ENCODE assay signal across 8 cellular contexts in the genomic region with DNA sequence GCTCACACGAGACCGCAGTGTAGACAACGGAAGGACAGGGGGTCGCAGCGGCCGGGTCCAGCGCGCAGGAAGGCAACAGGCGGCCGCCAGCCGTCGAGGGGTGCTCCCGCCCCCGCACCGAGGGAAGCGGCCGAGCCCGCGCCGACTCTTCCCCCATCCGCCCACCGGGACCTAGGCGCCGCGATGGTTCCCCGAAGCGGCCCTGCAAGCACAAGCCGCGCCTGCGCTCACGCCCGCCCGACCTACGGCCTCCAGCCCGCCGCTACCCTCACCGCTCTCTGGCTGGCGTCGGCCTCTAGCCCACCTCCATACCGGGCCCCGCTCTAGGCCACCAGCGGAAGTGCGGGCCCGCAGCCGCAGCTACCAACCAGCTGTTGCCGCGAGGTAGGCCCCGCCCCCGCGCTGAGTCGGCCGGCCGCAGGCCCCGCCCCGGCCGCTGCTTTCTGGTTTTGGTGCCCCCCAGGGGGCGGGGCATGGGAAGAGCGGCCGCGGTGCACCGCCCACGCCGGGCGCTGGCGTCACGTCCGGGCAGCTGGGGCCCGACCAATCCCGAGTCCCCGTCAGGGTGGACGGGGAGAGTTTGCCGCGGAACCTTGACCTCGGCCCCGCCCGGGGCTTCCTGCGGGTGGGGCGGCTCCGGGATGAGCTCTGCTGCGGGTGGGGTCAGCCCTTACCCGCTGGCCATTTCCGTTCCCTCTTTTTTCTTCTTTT. TPM values are rescaled to one million over a fixed set of nuclear protein-coding genes. Genes with fewer than 3 reads are reported as not detected.
DNase-seq lines count a peak whose midpoint lies in the region; ATAC-seq and TF ChIP-seq lines count a peak whose summit lies in the region.

SETX (minus strand) TSS at position 342 of the 711 bp plus-strand sequence. CDS start 5,558 bp downstream, outside the sequence.

- H2AFZ ChIP-seq in DND-41 (ENCODE audit: low read depth, low read length), result peak within 1 kb of the TSS; percentile 77

- H3K36me3 ChIP-seq in DND-41 (ENCODE audit: insufficient read depth, low read length), result peaks cover 25% of the 10 kb centered on the region
- peaks cover 26% of the 10 kb centered on the region for H3K36me3 ChIP-seq in KOPT-K1 (ENCODE audit: insufficient read depth, low read length)
- peaks cover 0 to 23% (median 0%) of the 10 kb centered on the region in 3 donors for H3K36me3 ChIP-seq in Peyer's patch
- H3K36me3 ChIP-seq in muscle layer of colon (ENCODE audit: insufficient read depth, low read length), result peaks cover 29% of the 10 kb centered on the region

- H3K4me2 ChIP-seq in DND-41 (ENCODE audit: insufficient read depth, low read length), result peak within 1 kb of the TSS; percentile 96

- TF ChIP-seq POLR2A in Peyer's patch (IDR thresholded peaks at IDR 0.05), result peak; percentile 95 to 98

- H3K27me3 ChIP-seq in DND-41 (ENCODE audit: insufficient read depth, low read length, poor library complexity), result no peaks in the 10 kb centered on the region
- no peaks in the 10 kb centered on the region for H3K27me3 ChIP-seq in Peyer's patch
- no peaks in the 10 kb centered on the region for H3K27me3 ChIP-seq in muscle layer of colon (ENCODE audit: control insufficient read depth in 1 of 2, insufficient read depth in 2 of 2, low read length in 2 of 2)

- H3K4me1 ChIP-seq in DND-41 (ENCODE audit: insufficient read depth, low read length), result peaks cover 51% of the 10 kb centered on the region
- peaks cover 0 to 40% (median 11%) of the 10 kb centered on the region in 4 donors for H3K4me1 ChIP-seq in Peyer's patch
- peaks cover 37% of the 10 kb centered on the region for H3K4me1 ChIP-seq in muscle layer of colon (ENCODE audit: insufficient read depth, low read length)

- peak within 1 kb of the TSS; percentile 95 for H3K27ac ChIP-seq in DND-41 (ENCODE audit: low read length)
- H3K27ac ChIP-seq in KOPT-K1 (ENCODE audit: low read depth, low read length, poor library complexity, severe bottlenecking), result peak within 1 kb of the TSS; percentile 96
- H3K27ac ChIP-seq in Peyer's patch, result peak within 1 kb of the TSS; percentile 91 to 99 (median 96)
- H3K27ac ChIP-seq in muscle layer of colon (ENCODE audit: low read depth, low read length), result peak within 1 kb of the TSS; percentile 87

- no peaks in the 10 kb centered on the region for H3K9me3 ChIP-seq in DND-41 (ENCODE audit: insufficient read depth, low read length, severe bottlenecking)
- H3K9me3 ChIP-seq in KOPT-K1 (ENCODE audit: insufficient read depth, low read length, poor library complexity, severe bottlenecking), result no peaks in the 10 kb centered on the region
- H3K9me3 ChIP-seq in Peyer's patch, result no peaks in the 10 kb centered on the region
- no peaks in the 10 kb centered on the region for H3K9me3 ChIP-seq in muscle layer of colon (ENCODE audit: low read length)

- ATAC-seq in DND-41 (ENCODE audit: insufficient read depth, low read depth) (peak; percentile 89), GM21825 (IDR thresholded peaks at IDR 0.05; ENCODE audit: unreplicated experiment) (peak; percentile 79), esophagus mucosa (peak; percentile 99)

- TF ChIP-seq CTCF in DND-41 (IDR thresholded peaks at IDR 0.05; ENCODE audit: borderline replicate concordance, extremely low read depth, low read length, poor library complexity, severe bottlenecking) (no peak), Peyer's patch (IDR thresholded peaks at IDR 0.05) (peak in 1 of 6 experiments; percentile 41)

- H3K4me3 ChIP-seq in DND-41 (ENCODE audit: low read depth in 1 of 2, low read length in 2 of 2), result peak within 1 kb of the TSS; percentile 68 to 86
- H3K4me3 ChIP-seq in Peyer's patch, result peak within 1 kb of the TSS; percentile 87 to 93 (median 90)
- peak within 1 kb of the TSS; percentile 88 to 93 for H3K4me3 ChIP-seq in muscle layer of colon (ENCODE audit: low read depth in 1 of 2, low read length in 2 of 2)

- peaks cover 39% of the 10 kb centered on the region for H3K79me2 ChIP-seq in DND-41 (ENCODE audit: insufficient read depth, low read length)

- H4K20me1 ChIP-seq in DND-41 (ENCODE audit: insufficient read depth, low read length), result peaks cover 5% of the 10 kb centered on the region; the same call in 1 of the 2 replicates

- peak; percentile 94 for DNase-seq in DND-41
- DNase-seq in Peyer's patch, result peak; percentile 97 to 99 (median 99)
- DNase-seq in activated T-cell treated with anti-CD3 and anti-CD28 coated beads, Interleukin-2, amount 50 U/mL, for 48 hours, result peak; percentile 97 to 98
- peak; percentile 93 to 94 for DNase-seq in stimulated activated CD8-positive, alpha-beta memory T cell treated with anti-CD3 and anti-CD28 coated beads, Interleukin-7, amount 100 ng/mL, for 1 hour (ENCODE audit: low read depth in 2 of 2)

- H3K9ac ChIP-seq in DND-41 (ENCODE audit: low read depth, low read length) (peak within 1 kb of the TSS; percentile 97), muscle layer of colon (ENCODE audit: low read length) (peak within 1 kb of the TSS; percentile 77)

RNA-seq across cellular contexts. Expression of gene SETX, which starts in this region (rescaled TPM):
- total RNA-seq in Peyer's patch (100 to 1,000 TPM in 1 of 4 donors, 10 to 100 TPM in 3; 49.7 to 106 (median 63.0) TPM), esophagus mucosa (19.1 TPM)

Comparison
In these comparisons a context has a peak if more than half of its experiments do, and no peak if none do; other contexts are left out.
1. Peak in every context shown above with its lines: DNase-seq, ATAC-seq, H3K4me3 ChIP-seq and H3K27ac ChIP-seq.